11 cellular contexts compared by ENCODE assay signal in the genomic region with DNA sequence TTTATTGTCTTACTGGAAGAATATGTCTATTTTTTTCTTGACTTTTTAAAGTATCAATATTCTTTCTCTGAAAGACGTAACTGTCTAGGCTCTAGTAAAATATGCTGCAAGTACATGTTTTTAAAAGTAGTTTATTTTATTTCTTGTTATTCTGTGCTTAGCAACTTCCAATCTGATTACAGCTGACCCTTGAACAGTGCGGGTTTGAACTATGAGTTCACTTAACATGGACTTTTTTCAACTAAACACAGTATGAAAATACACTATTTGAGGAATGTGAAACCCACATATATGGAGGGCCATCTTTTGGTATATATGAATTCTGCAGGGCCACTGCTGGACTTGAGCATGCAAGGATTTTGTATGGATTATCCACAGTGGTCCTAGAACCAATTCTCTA. TPM values are rescaled to one million over a fixed set of nuclear protein-coding genes. Genes with fewer than 3 reads are reported as not detected.
"Had no signal": no experiment of that assay in that cellular context is flagged by ENCODE, and none has a peak within 500 bp of the region (broad histone marks: within the 10 kb centered on the region; RNA-seq: fewer than 3 reads in every experiment).

No MANE protein-coding gene starts in this region.

- H3K36me3 ChIP-seq: HAP-1 had no signal

- H3K9me3 ChIP-seq: HAP-1 had no signal

- H3K27ac ChIP-seq: GM23248 had no signal

- ATAC-seq: GM23338, HCT116 had no signal

- H3K4me1 ChIP-seq: HAP-1 had no signal

- FAIRE-seq: H1, H54 had no signal

- H3K4me2 ChIP-seq: GM23338 had no signal

- DNase-seq: GM23248, GOT3, H7, H9, HCEC 1CT, HFFc6 had no signal

- H3K9ac ChIP-seq: GM23248 had no signal

- H3K4me3 ChIP-seq: GM23248, GM23338, HAP-1 had no signal

- H2AFZ ChIP-seq: GM23248, GM23338 had no signal

RNA-seq across cellular contexts. Expression of gene GBP6, which starts 26.8 kb away (rescaled TPM):
- total RNA-seq: GM23248, GM23338, H1, H7, H9, HFFc6 had no signal
- polyA plus RNA-seq: GM23248, GM23338, H1 had no signal
